ENCODE assay signal across 8 cellular contexts in the genomic region with DNA sequence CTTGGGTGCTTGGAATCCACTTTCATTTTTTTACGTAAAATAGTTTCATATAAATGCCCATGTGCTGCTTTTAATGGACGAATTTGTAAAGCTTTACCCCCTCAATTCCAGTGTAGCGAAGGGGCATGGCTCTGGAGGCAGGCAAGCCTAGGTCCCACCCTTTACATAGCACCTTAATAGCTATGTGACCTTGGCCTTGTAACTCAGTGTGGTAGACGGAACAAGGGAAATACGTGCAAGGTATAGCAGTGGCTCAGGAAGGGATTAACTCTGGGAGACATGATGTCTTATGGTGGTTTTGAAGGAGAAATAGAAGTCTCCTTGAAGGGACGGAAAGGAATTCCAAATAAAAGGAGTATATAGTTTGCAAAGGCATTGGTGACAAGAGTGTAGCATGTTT. TPM values are rescaled to one million over a fixed set of nuclear protein-coding genes. Genes with fewer than 3 reads are reported as not detected.
DNase-seq lines count a peak whose midpoint lies in the region; ATAC-seq and TF ChIP-seq lines count a peak whose summit lies in the region.

No MANE protein-coding gene starts in this region.

- intact Hi-C loops in dorsolateral prefrontal cortex (cut with DNase I): loop anchor here (2.0 to 10.0 kb wide), 5 partner anchors 21 to 461 kb away; partner anchors contain the start of genes ABTB1 (in 1 of the 2), RUVBL1 (in 1 of the 2) and TPRA1 (in 1 of the 2)

- peaks cover 48% of the 10 kb centered on the region for H3K36me3 ChIP-seq in BLaER1
- peaks cover 24% of the 10 kb centered on the region for H3K36me3 ChIP-seq in Loucy (ENCODE audit: insufficient read depth, low read length)
- H3K36me3 ChIP-seq in neural cell (ENCODE audit: insufficient read depth, low read length): peaks cover 8% of the 10 kb centered on the region

- TF ChIP-seq CTCF in Loucy (conservative IDR thresholded peaks at IDR 0.05; ENCODE audit: low read length) (no peak), dorsolateral prefrontal cortex (IDR thresholded peaks at IDR 0.05 in 54 of 56, conservative IDR thresholded peaks at IDR 0.05 in 2 of 56; ENCODE audit: low read depth in 1 of 56, partially characterized antibody in 56 of 56) (no peak), neural cell (IDR thresholded peaks at IDR 0.05; ENCODE audit: poor library complexity, severe bottlenecking) (no peak)

- H3K4me1 ChIP-seq in BLaER1 (peaks cover 33% of the 10 kb centered on the region), Loucy (ENCODE audit: insufficient read depth, low read length, poor library complexity, severe bottlenecking) (peaks cover 47% of the 10 kb centered on the region)

- H3K9me2 ChIP-seq in Loucy (replicated peaks; ENCODE audit: low read depth, low read length) (no peaks in the 10 kb centered on the region), neural cell (ENCODE audit: insufficient read depth, low read length) (no peaks in the 10 kb centered on the region)

- no peaks in the 10 kb centered on the region for H3K27me3 ChIP-seq in BLaER1
- H3K27me3 ChIP-seq in Loucy (ENCODE audit: insufficient read depth, low read length, poor library complexity, severe bottlenecking): peaks cover 5% of the 10 kb centered on the region
- no peaks in the 10 kb centered on the region for H3K27me3 ChIP-seq in dorsolateral prefrontal cortex
- H3K27me3 ChIP-seq in neural cell (ENCODE audit: insufficient read depth, low read depth, low read length): no peaks in the 10 kb centered on the region

- H3K27ac ChIP-seq in BLaER1: 0 out of 2 replicates have a peak overlapping the region, but pooled peaks have one; percentile 98
- H3K27ac ChIP-seq in dorsolateral prefrontal cortex: peak overlapping the region in 4 of 59 donors; percentile 18 to 94 (median 92)
- no peak overlapping the region for H3K27ac ChIP-seq in neural cell (ENCODE audit: low read length)

- no peak overlapping the region for H2AFZ ChIP-seq in Loucy (ENCODE audit: low read length)
- H2AFZ ChIP-seq in neural cell (ENCODE audit: low read depth, low read length): no peak overlapping the region

- no peaks in the 10 kb centered on the region for H3K9me3 ChIP-seq in BLaER1
- no peaks in the 10 kb centered on the region for H3K9me3 ChIP-seq in Loucy (ENCODE audit: insufficient read depth, low read depth, low read length)
- no peaks in the 10 kb centered on the region for H3K9me3 ChIP-seq in neural cell (ENCODE audit: low read length)

- no peak for TF ChIP-seq RAD21 in neural cell (conservative IDR thresholded peaks at IDR 0.05)

- no peak for TF ChIP-seq EP300 in neural cell (conservative IDR thresholded peaks at IDR 0.05; ENCODE audit: poor library complexity, severe bottlenecking)

- DNase-seq in dorsolateral prefrontal cortex (no peak), mesenteric fat pad (ENCODE audit: low spot score) (no peak)

- H3K4me2 ChIP-seq in BLaER1: peak overlapping the region; percentile 90
- peak overlapping the region; percentile 100 for H3K4me2 ChIP-seq in Loucy (ENCODE audit: low read depth, low read length, poor library complexity, severe bottlenecking)
- peak overlapping the region; percentile 88 for H3K4me2 ChIP-seq in neural cell (ENCODE audit: low read length)

- no peaks in the 10 kb centered on the region for H3F3A ChIP-seq in Loucy (ENCODE audit: low read depth)
- no peaks in the 10 kb centered on the region for H3F3A ChIP-seq in neural cell (ENCODE audit: insufficient read depth, low read length, poor library complexity, severe bottlenecking)

- no peak for ATAC-seq in GM21529 (IDR thresholded peaks at IDR 0.05; ENCODE audit: unreplicated experiment)
- no peak for ATAC-seq in HG03460 (IDR thresholded peaks at IDR 0.05; ENCODE audit: unreplicated experiment)
- ATAC-seq in HG03521 (IDR thresholded peaks at IDR 0.05; ENCODE audit: unreplicated experiment): no peak

- H3K9ac ChIP-seq in BLaER1 (peak overlapping the region; percentile 98), Loucy (ENCODE audit: low read depth, low read length, poor library complexity, severe bottlenecking) (peak overlapping the region; percentile 100), neural cell (ENCODE audit: low read length) (peak overlapping the region; percentile 77)

- peaks cover 68% of the 10 kb centered on the region for H3K79me2 ChIP-seq in Loucy (ENCODE audit: insufficient read depth, low read length)
- H3K79me2 ChIP-seq in neural cell (replicated peaks; ENCODE audit: insufficient read depth, low read length): peaks cover 28% of the 10 kb centered on the region

- H3K4me3 ChIP-seq in BLaER1: peak overlapping the region; percentile 99
- H3K4me3 ChIP-seq in Loucy (ENCODE audit: low read length, poor library complexity, severe bottlenecking): peak overlapping the region; percentile 97
- H3K4me3 ChIP-seq in dorsolateral prefrontal cortex: peak overlapping the region in 57 of 59 donors; percentile 6 to 100 (median 97)
- H3K4me3 ChIP-seq in neural cell (ENCODE audit: low read length): peak overlapping the region; percentile 94

- H4K20me1 ChIP-seq in BLaER1: peaks cover 54% of the 10 kb centered on the region
- peaks cover 46% of the 10 kb centered on the region for H4K20me1 ChIP-seq in Loucy (ENCODE audit: insufficient read depth, low read length, poor library complexity, severe bottlenecking)
- H4K20me1 ChIP-seq in neural cell (ENCODE audit: insufficient read depth): no peaks in the 10 kb centered on the region

TF ChIP-seq in neural cell, 6 proteins besides CTCF, POLR2A, EP300 and RAD21:
- TF ChIP-seq MXI1 (conservative IDR thresholded peaks at IDR 0.05; ENCODE audit: poor library complexity, severe bottlenecking) (no peak), REST (IDR thresholded peaks at IDR 0.05; ENCODE audit: borderline replicate concordance) (no peak), SMC3 (conservative IDR thresholded peaks at IDR 0.05; ENCODE audit: poor library complexity) (no peak), EZH2 (IDR thresholded peaks at IDR 0.05; ENCODE audit: borderline replicate concordance, insufficient read depth, low read length, poor library complexity, severe bottlenecking) (no peak), POLR2AphosphoS5 (IDR thresholded peaks at IDR 0.05) (no peak), TAF1 (IDR thresholded peaks at IDR 0.05; ENCODE audit: low read depth) (no peak)
TF ChIP-seq in neural cell: peak in this region for 0.

RNA-seq across cellular contexts. Expression of gene SEC61A1, which starts 1.4 kb away (rescaled TPM):
- total RNA-seq in dorsolateral prefrontal cortex (10 to 100 TPM; 46.8 to 92.6 (median 61.3) TPM), mesenteric fat pad (226 TPM)
- polyA plus RNA-seq in neural cell: 91.6 and 96.5 TPM in 2 replicates
- 113 and 114 TPM in 2 replicates for polyA minus RNA-seq in neural cell
